ENCODE assay signal across 1 cellular context in the genomic region with DNA sequence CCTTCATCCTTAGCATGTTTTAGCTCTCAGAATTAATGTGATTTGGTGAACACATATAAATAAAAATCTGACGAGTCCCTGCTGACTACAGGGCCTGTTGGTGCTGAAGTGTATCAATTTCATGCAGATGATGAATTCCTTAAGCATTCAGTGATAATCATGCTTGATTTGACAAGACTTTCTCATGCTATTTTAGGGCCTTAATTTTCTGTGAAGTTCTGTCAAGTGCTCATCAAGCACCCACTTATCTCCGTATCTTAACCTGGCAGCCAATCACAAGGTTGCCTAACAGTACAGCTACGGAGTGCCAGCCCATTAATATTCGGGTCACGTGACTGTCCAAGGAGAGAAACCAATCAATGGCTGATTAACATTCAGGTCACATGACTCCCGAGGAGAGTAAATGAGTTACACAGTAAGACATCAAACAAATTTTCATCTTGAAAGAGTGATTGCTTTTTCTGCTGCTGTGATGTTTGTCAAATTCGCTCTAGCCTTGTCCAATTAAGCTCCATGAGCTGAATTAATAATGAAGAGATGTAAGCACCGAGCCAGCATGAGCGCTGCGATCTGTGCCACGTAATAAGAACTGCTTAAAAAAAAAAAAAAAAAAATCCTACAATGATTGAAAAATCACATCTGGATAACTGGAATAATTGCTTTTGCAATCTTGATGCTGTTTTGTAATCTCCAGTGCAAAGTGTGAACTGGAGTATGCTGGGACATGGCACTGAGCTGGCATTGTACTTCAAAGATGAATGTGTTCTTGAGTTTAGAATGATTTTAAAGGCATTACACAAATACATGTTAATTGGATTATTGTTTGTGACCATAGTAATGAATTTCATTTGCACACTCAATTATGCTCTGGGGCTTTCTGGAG.
TF ChIP-seq lines count a peak whose summit lies in the region.

No MANE protein-coding gene starts in this region.

TF ChIP-seq in GM12878, 131 proteins besides CTCF, POLR2A, EP300 and RAD21 (continued from another document):
- no peak for TF ChIP-seq E2F8 (IDR thresholded peaks at IDR 0.05; ENCODE audit: low read depth, partially characterized antibody)
- TF ChIP-seq TAF1 (IDR thresholded peaks at IDR 0.05; ENCODE audit: borderline replicate concordance, low read depth, low read length), result no peak
- no peak for TF ChIP-seq YY1 (IDR thresholded peaks at IDR 0.05; ENCODE audit: low read depth, low read length)
- no peak for TF ChIP-seq POLR2AphosphoS2 (IDR thresholded peaks at IDR 0.05; ENCODE audit: low read depth, low read length)
- no peak for TF ChIP-seq BCLAF1 (IDR thresholded peaks at IDR 0.05)
- no peak for TF ChIP-seq FOXM1 (IDR thresholded peaks at IDR 0.05; ENCODE audit: low read depth, low read length)
- TF ChIP-seq IKZF1 (conservative IDR thresholded peaks at IDR 0.05), result no peak
- TF ChIP-seq BHLHE40 (IDR thresholded peaks at IDR 0.05; ENCODE audit: borderline replicate concordance in 1 of 2, low read depth in 2 of 2, low read length in 1 of 2), result 0 out of 4 replicates have a peak, but pooled peaks of 1 of the 2 experiments have one; percentile 17
- TF ChIP-seq NFIC (IDR thresholded peaks at IDR 0.05; ENCODE audit: low read depth, low read length), result no peak
- no peak for TF ChIP-seq SUZ12 (IDR thresholded peaks at IDR 0.05; ENCODE audit: unreplicated experiment)
- no peak for TF ChIP-seq PAX5 (IDR thresholded peaks at IDR 0.05; ENCODE audit: borderline replicate concordance, low read depth, low read length)
